ENCODE assay signal across 2 cellular contexts in genomic region chr1:228105269-228105995, GRCh38.
TF ChIP-seq lines count a peak whose summit lies in the region.

No MANE protein-coding gene starts in this region.

TF ChIP-seq in HEK293, 187 proteins besides CTCF, POLR2A, EP300 and RAD21:
- TF ChIP-seq ZNF600 (tag by site-specific recombination; IDR thresholded peaks at IDR 0.05) (peak; percentile 59; the same call in 1 of the 2 replicates), ZFP37 (tag by site-specific recombination; IDR thresholded peaks at IDR 0.05) (no peak)

TF ChIP-seq in GM12891, 5 proteins besides CTCF, POLR2A, EP300 and RAD21:
- TF ChIP-seq PAX5 (IDR thresholded peaks at IDR 0.05; ENCODE audit: insufficient read depth, low read length, severe bottlenecking) (no peak), SPI1 (IDR thresholded peaks at IDR 0.05; ENCODE audit: low read depth, low read length) (no peak), POU2F2 (IDR thresholded peaks at IDR 0.05; ENCODE audit: low read depth, low read length) (no peak), POLR2AphosphoS5 (IDR thresholded peaks at IDR 0.05; ENCODE audit: low read depth, low read length) (no peak; the same call in 1 of the 2 replicates), TAF1 (IDR thresholded peaks at IDR 0.05; ENCODE audit: low read depth, low read length) (no peak)
